Comparison of ENCODE assay signal across 8 cellular contexts in genomic region chr2:36357506-36358316, GRCh38. TPM values are rescaled to one million over a fixed set of nuclear protein-coding genes. Genes with fewer than 3 reads are reported as not detected.
DNase-seq lines count a peak whose midpoint lies in the region; ATAC-seq, FAIRE-seq and TF ChIP-seq lines count a peak whose summit lies in the region.

No MANE protein-coding gene starts in this region.

- H2BK15ac ChIP-seq in IMR-90 (ENCODE audit: low read depth, low read length): peak overlapping the region; percentile 17; the same call in 1 of the 3 replicates

- peak overlapping the region; percentile 90 for H2AK9ac ChIP-seq in IMR-90 (replicated peaks; ENCODE audit: low read depth, low read length, poor library complexity)

- peaks cover 36% of the 10 kb centered on the region for H3K4me1 Mint-ChIP-seq in activated T-cell treated with anti-CD3 and anti-CD28 coated beads, Interleukin-2, amount 50 U/mL, for 4 hours (ENCODE audit: low read depth)
- H3K4me1 Mint-ChIP-seq in nephron progenitor cell: peaks cover 72% of the 10 kb centered on the region

- in situ Hi-C loops in IMR-90 (cut with MboI; ENCODE audit: low sequenced_read_pairs): no loop called here

- POLR2A ChIA-PET in IMR-90 (lab: Charles Lee; ENCODE audit: unreplicated experiment): no interaction called here

- dilution Hi-C loops in IMR-90 (cut with HindIII; ENCODE audit: low sequenced_read_pairs, unreplicated experiment): no loop called here

- H3K4me1 ChIP-seq in IMR-90 (ENCODE audit: control insufficient read depth, insufficient read depth, low read length): peaks cover 23% of the 10 kb centered on the region
- H3K4me1 ChIP-seq in aorta (ENCODE audit: control insufficient read depth in 1 of 2, insufficient read depth in 2 of 2, low read length in 2 of 2): peaks cover 2 to 10% of the 10 kb centered on the region in 2 donors

- H2AFZ ChIP-seq in IMR-90 (replicated peaks; ENCODE audit: low read length, poor library complexity): peak overlapping the region; percentile 59

- peaks cover 15% of the 10 kb centered on the region for H3K9me1 ChIP-seq in IMR-90 (ENCODE audit: insufficient read depth, low read length)

- H3K4ac ChIP-seq in IMR-90 (ENCODE audit: low read depth, low read length): peak overlapping the region; percentile 83

- peak overlapping the region; percentile 87 for H2AK5ac ChIP-seq in IMR-90 (ENCODE audit: low read depth, low read length)

- CTCF ChIA-PET in IMR-90 (lab: Yijun Ruan, JAX): interaction anchor here (0.7 kb wide), 1 partner anchor 314 kb away, joined by 4 read pairs; no protein-coding TSS in a partner anchor

- H3K9me3 ChIP-seq in IMR-90 (ENCODE audit: control insufficient read depth, insufficient read depth, low read length) (no peaks in the 10 kb centered on the region), aorta (ENCODE audit: control insufficient read depth, low read length) (no peaks in the 10 kb centered on the region)

- H3K56ac ChIP-seq in IMR-90 (ENCODE audit: extremely low read depth, insufficient read depth, low read length): peak overlapping the region; percentile 91

- WGBS in IMR-90 (ENCODE audit: extremely low coverage in 2 of 2, insufficient read length in 1 of 2), 2 experiments: 0% methylated on average over 7 of the region's 24 CpGs; no CpG with 5 or more reads in 1 of the 2 experiments
- WGBS in aorta, 2 donors: 0% methylated on average over 24 of the region's 24 CpGs

- no peaks in the 10 kb centered on the region for H3K36me3 Mint-ChIP-seq in activated T-cell treated with anti-CD3 and anti-CD28 coated beads, Interleukin-2, amount 50 U/mL, for 4 hours (ENCODE audit: insufficient read depth)
- no peaks in the 10 kb centered on the region for H3K36me3 Mint-ChIP-seq in nephron progenitor cell (ENCODE audit: low read depth)

- TF ChIP-seq CTCF in GM20000 (IDR thresholded peaks at IDR 0.05; ENCODE audit: extremely low read depth, missing control alignments) (peak; percentile 9), IMR-90 (conservative IDR thresholded peaks at IDR 0.05; ENCODE audit: low read depth, low read length) (peak; percentile 41), fibroblast of the aortic adventitia (IDR thresholded peaks at IDR 0.05; ENCODE audit: insufficient read depth, low read length) (peak; percentile 71), nephron progenitor cell (IDR thresholded peaks at IDR 0.05) (no peak)

- BruUV-seq in IMR-90 (replicated peaks; lab: Mats Ljungman, UMichigan): no TSS peak

- peak; percentile 25 for ATAC-seq in IMR-90 (ENCODE audit: low read depth)
- peak; percentile 42 to 49 for ATAC-seq in activated T-cell treated with anti-CD3 and anti-CD28 coated beads, Interleukin-2, amount 50 U/mL, for 4 hours
- ATAC-seq in aorta (ENCODE audit: low FRiP score): peak; percentile 44

- TF ChIP-seq RAD21 in IMR-90 (IDR thresholded peaks at IDR 0.05; ENCODE audit: low read length): peak; percentile 20; the same call in 1 of the 2 replicates

- peak overlapping the region; percentile 34 for H4K5ac ChIP-seq in IMR-90 (ENCODE audit: low read depth, low read length)

- peaks cover 74% of the 10 kb centered on the region for H4K20me1 ChIP-seq in IMR-90 (ENCODE audit: insufficient read depth, low read length)

- DNase-seq in D341Med (ENCODE audit: low spot score) (peak; percentile 54), GM20000 (ENCODE audit: low spot score) (peak; percentile 35), IMR-90 (peak; percentile 85), fibroblast of the aortic adventitia (ENCODE audit: low read depth) (peak; percentile 80), nephron progenitor cell (peak; percentile 50), aorta (peak; percentile 62 to 83), H54 (ENCODE audit: insufficient read length, low spot score) (no peak)
- DNase-seq in activated T-cell treated with anti-CD3 and anti-CD28 coated beads, Interleukin-2, amount 50 U/mL, for 4 hours: peak; percentile 18

- peak overlapping the region; percentile 53 for H2BK120ac ChIP-seq in IMR-90 (ENCODE audit: low read depth, low read length)

- H2BK5ac ChIP-seq in IMR-90 (ENCODE audit: low read depth, low read length, poor library complexity, severe bottlenecking): peak overlapping the region; percentile 90

- H3K18ac ChIP-seq in IMR-90 (ENCODE audit: low read depth, low read length): peak overlapping the region; percentile 37

- H3K79me1 ChIP-seq in IMR-90 (ENCODE audit: low read depth in 1 of 2, low read length in 2 of 2): peaks cover 10 to 32% of the 10 kb centered on the region in 2 experiments

- TF ChIP-seq POLR2A in IMR-90 (IDR thresholded peaks at IDR 0.05; ENCODE audit: low read depth, low read length) (peak; percentile 87; the same call in 1 of the 2 replicates), H54 (IDR thresholded peaks at IDR 0.05; ENCODE audit: low read depth, low read length) (no peak; the same call in 1 of the 2 replicates)

- peak overlapping the region; percentile 94 for H3K27ac Mint-ChIP-seq in nephron progenitor cell

- H3K36me3 ChIP-seq in IMR-90 (ENCODE audit: control insufficient read depth, insufficient read depth, low read length): peaks cover 4% of the 10 kb centered on the region; the same call in 1 of the 2 replicates
- H3K36me3 ChIP-seq in aorta (ENCODE audit: control insufficient read depth in 1 of 2, insufficient read depth in 2 of 2, low read length in 1 of 2): no peaks in the 10 kb centered on the region

- peak overlapping the region; percentile 95 for H3K9ac ChIP-seq in IMR-90 (ENCODE audit: low read depth, low read length)

- H2BK20ac ChIP-seq in IMR-90 (ENCODE audit: low read depth, low read length): peak overlapping the region; percentile 68

- no peaks in the 10 kb centered on the region for H3K27me3 ChIP-seq in IMR-90 (ENCODE audit: control insufficient read depth, insufficient read depth, low read length)
- no peaks in the 10 kb centered on the region for H3K27me3 ChIP-seq in aorta (ENCODE audit: control insufficient read depth in 1 of 2, insufficient read depth in 2 of 2, low read length in 1 of 2)

- H3K27ac ChIP-seq in IMR-90 (ENCODE audit: insufficient read depth, low read length) (peak overlapping the region; percentile 92), aorta (ENCODE audit: low read depth in 1 of 2, low read length in 2 of 2) (peak overlapping the region; percentile 23 to 88)

- intact Hi-C loops in IMR-90 (cut with micrococcal nuclease): loop anchor here (1.0 to 5.0 kb wide), 3 partner anchors 81 to 129 kb away; no protein-coding TSS in a partner anchor
- intact Hi-C loops in aorta (cut with DNase I): loop anchor here in 1 of 2 donors (5.0 to 10.0 kb wide), 4 partner anchors 75 to 207 kb away; no protein-coding TSS in a partner anchor

- H3K4me2 ChIP-seq in IMR-90 (ENCODE audit: low read depth, low read length): peak overlapping the region; percentile 86

- peaks cover 43% of the 10 kb centered on the region for H3K27me3 Mint-ChIP-seq in activated T-cell treated with anti-CD3 and anti-CD28 coated beads, Interleukin-2, amount 50 U/mL, for 4 hours (ENCODE audit: low read depth)
- peaks cover 10% of the 10 kb centered on the region for H3K27me3 Mint-ChIP-seq in nephron progenitor cell (ENCODE audit: low read depth, poor library complexity)

- no peak for FAIRE-seq in H54 (lab: Jason Lieb, UNC)

- peak overlapping the region; percentile 12 to 41; a peak in 3 of 4 replicates for H4K8ac ChIP-seq in IMR-90 (ENCODE audit: low read depth in 2 of 2, low read length in 2 of 2)

- peak overlapping the region; percentile 90 for H3K14ac ChIP-seq in IMR-90 (replicated peaks; ENCODE audit: low read depth, low read length)

- peak overlapping the region; percentile 87 for H3K4me3 Mint-ChIP-seq in activated T-cell treated with anti-CD3 and anti-CD28 coated beads, Interleukin-2, amount 50 U/mL, for 4 hours
- peak overlapping the region; percentile 99 for H3K4me3 Mint-ChIP-seq in nephron progenitor cell

- no peaks in the 10 kb centered on the region for H3K9me3 Mint-ChIP-seq in activated T-cell treated with anti-CD3 and anti-CD28 coated beads, Interleukin-2, amount 50 U/mL, for 4 hours
- no peaks in the 10 kb centered on the region for H3K9me3 Mint-ChIP-seq in nephron progenitor cell

- peak overlapping the region; percentile 67 for H4K91ac ChIP-seq in IMR-90 (ENCODE audit: insufficient read depth, low read depth, low read length)

- peak overlapping the region; percentile 95 for H3K23ac ChIP-seq in IMR-90 (ENCODE audit: low read depth, low read length)

- peak overlapping the region; percentile 70 for H3K4me3 ChIP-seq in IMR-90 (ENCODE audit: insufficient read depth, low read depth, low read length)
- H3K4me3 ChIP-seq in fibroblast of the aortic adventitia (ENCODE audit: low read depth, low read length): peak overlapping the region; percentile 94
- H3K4me3 ChIP-seq in aorta (ENCODE audit: low read length in 2 of 2): peak overlapping the region; percentile 92 to 99

TF ChIP-seq in IMR-90, 13 proteins besides CTCF, POLR2A, EP300 and RAD21 (continues in another document):
- TF ChIP-seq NFE2L2 (IDR thresholded peaks at IDR 0.05; ENCODE audit: low read depth, low read length) (no peak), RCOR1 (IDR thresholded peaks at IDR 0.05; ENCODE audit: insufficient replicate concordance, low read length) (peak; percentile 13), RFX5 (IDR thresholded peaks at IDR 0.05; ENCODE audit: low read depth, low read length) (no peak), MXI1 (IDR thresholded peaks at IDR 0.05; ENCODE audit: borderline replicate concordance, low read depth, low read length) (peak; percentile 78; the same call in 1 of the 2 replicates), FOS (IDR thresholded peaks at IDR 0.05; ENCODE audit: low read depth, low read length) (0 out of 2 replicates have a peak, but pooled peaks have one; percentile 5), CEBPB (IDR thresholded peaks at IDR 0.05; ENCODE audit: low read depth, low read length) (no peak), MAFK (IDR thresholded peaks at IDR 0.05; ENCODE audit: low read depth, low read length) (no peak), BHLHE40 (IDR thresholded peaks at IDR 0.05; ENCODE audit: low read depth, low read length) (peak; percentile 59)
- TF ChIP-seq, protein P1, sequence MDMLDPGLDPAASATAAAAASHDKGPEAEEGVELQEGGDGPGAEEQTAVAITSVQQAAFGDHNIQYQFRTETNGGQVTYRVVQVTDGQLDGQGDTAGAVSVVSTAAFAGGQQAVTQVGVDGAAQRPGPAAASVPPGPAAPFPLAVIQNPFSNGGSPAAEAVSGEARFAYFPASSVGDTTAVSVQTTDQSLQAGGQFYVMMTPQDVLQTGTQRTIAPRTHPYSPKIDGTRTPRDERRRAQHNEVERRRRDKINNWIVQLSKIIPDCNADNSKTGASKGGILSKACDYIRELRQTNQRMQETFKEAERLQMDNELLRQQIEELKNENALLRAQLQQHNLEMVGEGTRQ (IDR thresholded peaks at IDR 0.05; ENCODE audit: low read depth, low read length): no peak

RNA-seq across cellular contexts. Expression of gene CRIM1, which starts 2.1 kb away (rescaled TPM):
- 436 and 490 TPM in 2 replicates for total RNA-seq in IMR-90 (2012; rRNA removed)
- 285 and 316 TPM in 2 replicates for polyA plus RNA-seq in IMR-90 (2012; rRNA removed)
- polyA plus RNA-seq in IMR-90 (2012; cell fraction: cytosol; rRNA removed): 203 and 263 TPM in 2 replicates
- polyA plus RNA-seq in IMR-90 (2012; cell fraction: nucleus; rRNA removed; ENCODE audit: low replicate concordance): 109 and 133 TPM in 2 replicates
- 10 to 100 TPM; 17.9 to 23.8 (median 22.9) TPM for total RNA-seq in activated T-cell treated with anti-CD3 and anti-CD28 coated beads, Interleukin-2, amount 50 U/mL, for 4 hours
- 100 and 108 TPM in 2 replicates for total RNA-seq in fibroblast of the aortic adventitia (ENCODE audit: low replicate concordance)
- total RNA-seq in aorta: 100 to 1,000 TPM; 228 to 727 TPM
- 10 to 100 TPM; 47.3 to 66.2 TPM for polyA plus RNA-seq in aorta
